ENCODE assay signal across 13 cellular contexts in the genomic region with DNA sequence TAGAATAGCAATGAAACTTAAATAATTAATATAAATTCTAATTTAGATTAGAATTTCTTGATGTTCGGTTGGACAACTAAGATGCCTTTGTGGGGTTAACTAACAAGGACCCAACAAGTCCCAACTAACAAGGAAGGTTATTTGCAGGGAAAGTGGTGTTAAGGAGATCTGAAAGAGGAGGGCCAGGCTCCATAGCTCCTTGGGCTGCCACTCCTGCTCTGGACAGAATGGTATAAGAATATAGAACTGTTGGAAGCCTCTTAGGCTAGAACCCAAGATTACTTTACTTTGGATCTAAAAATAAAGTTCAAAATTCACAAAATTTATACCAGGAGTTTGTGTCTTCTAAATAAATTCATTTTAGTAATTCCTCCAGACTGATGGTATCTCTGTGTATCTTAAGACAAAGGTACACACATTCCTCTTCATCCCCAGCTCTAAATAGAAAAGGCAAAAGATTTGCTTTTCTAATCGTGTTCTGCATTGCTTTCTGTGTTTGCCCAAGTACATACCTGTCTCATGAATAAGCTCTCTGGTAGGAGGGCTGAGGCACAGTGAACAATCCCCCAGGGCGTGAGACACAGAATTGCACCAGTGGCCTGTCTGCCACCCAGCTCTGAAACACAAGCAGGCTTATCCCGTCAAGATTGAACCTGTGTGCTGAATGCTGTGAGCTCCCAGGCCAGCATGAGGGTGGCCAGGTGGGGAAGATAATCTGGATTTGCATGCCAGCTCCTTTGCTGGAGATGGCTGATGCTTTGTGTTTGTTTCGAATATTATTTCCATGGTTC.
DNase-seq lines count a peak whose midpoint lies in the region; ATAC-seq and TF ChIP-seq lines count a peak whose summit lies in the region.
"Had no signal": no experiment of that assay in that cellular context is flagged by ENCODE, and none has a peak within 500 bp of the region (broad histone marks: within the 10 kb centered on the region; RNA-seq: fewer than 3 reads in every experiment).

No MANE protein-coding gene starts in this region.

- H3K4me1 ChIP-seq in IMR-90 (ENCODE audit: control insufficient read depth, insufficient read depth, low read length) (peaks cover 9% of the 10 kb centered on the region), mesenchymal stem cell (ENCODE audit: control insufficient read depth, insufficient read depth, low read depth, low read length) (peaks cover 31% of the 10 kb centered on the region)
- H3K4me1 ChIP-seq: adrenal gland had no signal

- H3K27ac ChIP-seq in IMR-90 (ENCODE audit: insufficient read depth, low read length) (no peak overlapping the region), mesenchymal stem cell (ENCODE audit: low read length, poor library complexity, severe bottlenecking) (peak overlapping the region; percentile 85)
- H3K27ac ChIP-seq: adrenal gland had no signal

- no peak overlapping the region for H3K4me3 ChIP-seq in AG09309 (ENCODE audit: control insufficient read depth, low read depth, low read length)
- no peak overlapping the region for H3K4me3 ChIP-seq in IMR-90 (ENCODE audit: insufficient read depth, low read depth, low read length)
- H3K4me3 ChIP-seq in mesenchymal stem cell (ENCODE audit: insufficient read depth in 1 of 2, low read depth in 1 of 2, low read length in 2 of 2), result peak overlapping the region in 1 of 2 experiments; percentile 16
- H3K4me3 ChIP-seq: adrenal gland had no signal

- H3K56ac ChIP-seq in IMR-90 (ENCODE audit: extremely low read depth, insufficient read depth, low read length), result no peak overlapping the region

- H4K91ac ChIP-seq in IMR-90 (ENCODE audit: insufficient read depth, low read depth, low read length) (no peak overlapping the region), mesenchymal stem cell (ENCODE audit: low read length) (no peak overlapping the region)

- no TSS peak for BruUV-seq in IMR-90 (replicated peaks; lab: Mats Ljungman, UMichigan)

- no peak overlapping the region for H3K23ac ChIP-seq in IMR-90 (ENCODE audit: low read depth, low read length)
- H3K23ac ChIP-seq in mesenchymal stem cell (ENCODE audit: low read length in 2 of 2), result no peak overlapping the region

- CTCF ChIA-PET in IMR-90 (lab: Yijun Ruan, JAX), result no interaction called here

- H3K9ac ChIP-seq in IMR-90 (ENCODE audit: low read depth, low read length) (no peak overlapping the region), mesenchymal stem cell (ENCODE audit: low read length) (peak overlapping the region; percentile 79)

- H2BK120ac ChIP-seq in IMR-90 (ENCODE audit: low read depth, low read length) (no peak overlapping the region), mesenchymal stem cell (ENCODE audit: low read depth, low read length) (no peak overlapping the region)

- H2BK20ac ChIP-seq in IMR-90 (ENCODE audit: low read depth, low read length), result no peak overlapping the region

- peak; percentile 39 for DNase-seq in AG09309 (ENCODE audit: low read depth)
- DNase-seq in IMR-90, result peak; percentile 55
- peak; percentile 59 to 84 for DNase-seq in T47D (ENCODE audit: low read depth in 1 of 2, low spot score in 1 of 2)
- peak; percentile 78 for DNase-seq in mesenchymal stem cell
- no peak for DNase-seq in activated T-helper 1 cell treated with anti-CD3 and anti-CD28 coated beads, Interleukin-12 subunit alpha, Interleukin-12 subunit beta, Interleukin-2, Interleukin-4 antibody, amounts not matched to agents 30 ng/mL and 10 ng/mL and 1 ng/mL, durations not matched to agents 14 hours and 24 hours and 36 hours (ENCODE audit: low spot score)
- no peak for DNase-seq in DMS53 (lab: John Stamatoyannopoulos, UW)
- DNase-seq: activated CD4-positive, alpha-beta T cell treated with anti-CD3 and anti-CD28 coated beads for 4 hours; NCI-H510A treated with DMSO at 0.1 percent for 48 hours; right cardiac atrium had no signal

- ATAC-seq in IMR-90 (ENCODE audit: low read depth) (peak; percentile 53), GM21423 (IDR thresholded peaks at IDR 0.05; ENCODE audit: unreplicated experiment) (no peak), GM21526 (IDR thresholded peaks at IDR 0.05; ENCODE audit: low FRiP score, unreplicated experiment) (no peak)
- ATAC-seq: right cardiac atrium; stimulated activated effector memory CD8-positive, alpha-beta T cell treated with anti-CD3 and anti-CD28 coated beads, Interleukin-12 subunit alpha, Interleukin-12 subunit beta, amount 100 ng/mL, for 72 hours had no signal

- H3K9me3 ChIP-seq in IMR-90 (ENCODE audit: control insufficient read depth, insufficient read depth, low read length) (no peaks in the 10 kb centered on the region; the same call in 1 of the 2 replicates), mesenchymal stem cell (ENCODE audit: control insufficient read depth, low read length) (no peaks in the 10 kb centered on the region)
- H3K9me3 ChIP-seq: adrenal gland had no signal

- H3K14ac ChIP-seq in IMR-90 (replicated peaks; ENCODE audit: low read depth, low read length), result no peak overlapping the region
- no peak overlapping the region for H3K14ac ChIP-seq in mesenchymal stem cell (ENCODE audit: low read length in 2 of 2)

- H3K9me1 ChIP-seq in IMR-90 (ENCODE audit: insufficient read depth, low read length), result no peaks in the 10 kb centered on the region; the same call in 1 of the 2 replicates

- intact Hi-C loops in IMR-90 (cut with micrococcal nuclease), result no loop called here
- intact Hi-C loops in activated T-helper 1 cell treated with anti-CD3 and anti-CD28 coated beads, Interleukin-12 subunit alpha, Interleukin-12 subunit beta, Interleukin-2, Interleukin-4 antibody, amounts not matched to agents 30 ng/mL and 10 ng/mL and 1 ng/mL, durations not matched to agents 14 hours and 24 hours and 36 hours (cut with micrococcal nuclease), result no loop called here

- WGBS in IMR-90 (ENCODE audit: extremely low coverage in 2 of 2, insufficient read length in 1 of 2), 2 experiments, result 7% methylated on average over 3 of the region's 5 CpGs; no CpG with 5 or more reads in 1 of the 2 experiments
- 33% methylated on average over 4 of the region's 5 CpGs for WGBS in mesenchymal stem cell

- H3K9me3 Mint-ChIP-seq in activated T-helper 1 cell treated with anti-CD3 and anti-CD28 coated beads, Interleukin-12 subunit alpha, Interleukin-12 subunit beta, Interleukin-2, Interleukin-4 antibody, amounts not matched to agents 30 ng/mL and 10 ng/mL and 1 ng/mL, durations not matched to agents 14 hours and 24 hours and 36 hours, result no peaks in the 10 kb centered on the region
- H3K9me3 Mint-ChIP-seq: stimulated activated effector memory CD8-positive, alpha-beta T cell treated with anti-CD3 and anti-CD28 coated beads, Interleukin-12 subunit alpha, Interleukin-12 subunit beta, amount 100 ng/mL, for 72 hours had no signal

- dilution Hi-C loops in IMR-90 (cut with HindIII; ENCODE audit: low sequenced_read_pairs, unreplicated experiment), result no loop called here

- H3K79me1 ChIP-seq in IMR-90 (ENCODE audit: low read depth in 1 of 2, low read length in 2 of 2) (no peaks in the 10 kb centered on the region), mesenchymal stem cell (replicated peaks; ENCODE audit: low read length, poor library complexity, severe bottlenecking) (no peaks in the 10 kb centered on the region)

- H2AK5ac ChIP-seq in IMR-90 (ENCODE audit: low read depth, low read length), result no peak overlapping the region
- H2AK5ac ChIP-seq in mesenchymal stem cell (ENCODE audit: low read length, severe bottlenecking), result peak overlapping the region; percentile 98

- H3K27ac Mint-ChIP-seq in activated T-helper 1 cell treated with anti-CD3 and anti-CD28 coated beads, Interleukin-12 subunit alpha, Interleukin-12 subunit beta, Interleukin-2, Interleukin-4 antibody, amounts not matched to agents 30 ng/mL and 10 ng/mL and 1 ng/mL, durations not matched to agents 14 hours and 24 hours and 36 hours, result no peak overlapping the region
- H3K27ac Mint-ChIP-seq: stimulated activated effector memory CD8-positive, alpha-beta T cell treated with anti-CD3 and anti-CD28 coated beads, Interleukin-12 subunit alpha, Interleukin-12 subunit beta, amount 100 ng/mL, for 72 hours had no signal

- no peaks in the 10 kb centered on the region for H4K20me1 ChIP-seq in IMR-90 (ENCODE audit: insufficient read depth, low read length)

- H2BK15ac ChIP-seq in IMR-90 (ENCODE audit: low read depth, low read length) (no peak overlapping the region), mesenchymal stem cell (ENCODE audit: low read depth, poor library complexity, severe bottlenecking) (no peak overlapping the region)

- H3K27me3 Mint-ChIP-seq in activated T-helper 1 cell treated with anti-CD3 and anti-CD28 coated beads, Interleukin-12 subunit alpha, Interleukin-12 subunit beta, Interleukin-2, Interleukin-4 antibody, amounts not matched to agents 30 ng/mL and 10 ng/mL and 1 ng/mL, durations not matched to agents 14 hours and 24 hours and 36 hours (ENCODE audit: insufficient read depth), result peaks cover 6% of the 10 kb centered on the region

- H3K27me3 ChIP-seq in IMR-90 (ENCODE audit: control insufficient read depth, insufficient read depth, low read length) (peaks cover 27% of the 10 kb centered on the region), mesenchymal stem cell (ENCODE audit: control insufficient read depth in 1 of 2, insufficient read depth in 1 of 2, low read length in 2 of 2) (no peaks in the 10 kb centered on the region)
- H3K27me3 ChIP-seq: adrenal gland had no signal

- H3K36me3 ChIP-seq in IMR-90 (ENCODE audit: control insufficient read depth, insufficient read depth, low read length) (no peaks in the 10 kb centered on the region), mesenchymal stem cell (ENCODE audit: control insufficient read depth in 1 of 2, insufficient read depth in 2 of 2, low read depth in 1 of 2, low read length in 2 of 2) (no peaks in the 10 kb centered on the region)
- H3K36me3 ChIP-seq: adrenal gland had no signal

- in situ Hi-C loops in IMR-90 (cut with MboI; ENCODE audit: low sequenced_read_pairs), result no loop called here
- in situ Hi-C loops in T47D (cut with HindIII; ENCODE audit: low pct_unique_long_range_greater_than_20kb, low sequenced_read_pairs), result no loop called here

- H2BK5ac ChIP-seq in IMR-90 (ENCODE audit: low read depth, low read length, poor library complexity, severe bottlenecking) (no peak overlapping the region), mesenchymal stem cell (ENCODE audit: low read depth, low read length, poor library complexity, severe bottlenecking) (peak overlapping the region; percentile 85)

- H4K8ac ChIP-seq in IMR-90 (ENCODE audit: low read depth in 2 of 2, low read length in 2 of 2) (no peak overlapping the region), mesenchymal stem cell (ENCODE audit: low read length) (no peak overlapping the region)

- peak; percentile 3 for TF ChIP-seq CTCF in AG09309 (IDR thresholded peaks at IDR 0.05; ENCODE audit: control insufficient read depth, insufficient read depth, low read depth, low read length, missing control alignments)
- no peak for TF ChIP-seq CTCF in IMR-90 (conservative IDR thresholded peaks at IDR 0.05; ENCODE audit: low read depth, low read length)

- H3K4ac ChIP-seq in IMR-90 (ENCODE audit: low read depth, low read length), result no peak overlapping the region
- no peak overlapping the region for H3K4ac ChIP-seq in mesenchymal stem cell (ENCODE audit: low read depth in 1 of 2, low read length in 2 of 2)

- no peak overlapping the region for H3K4me3 Mint-ChIP-seq in activated T-helper 1 cell treated with anti-CD3 and anti-CD28 coated beads, Interleukin-12 subunit alpha, Interleukin-12 subunit beta, Interleukin-2, Interleukin-4 antibody, amounts not matched to agents 30 ng/mL and 10 ng/mL and 1 ng/mL, durations not matched to agents 14 hours and 24 hours and 36 hours
- H3K4me3 Mint-ChIP-seq: stimulated activated effector memory CD8-positive, alpha-beta T cell treated with anti-CD3 and anti-CD28 coated beads, Interleukin-12 subunit alpha, Interleukin-12 subunit beta, amount 100 ng/mL, for 72 hours had no signal

- no peak overlapping the region for H2AK9ac ChIP-seq in IMR-90 (replicated peaks; ENCODE audit: low read depth, low read length, poor library complexity)

- no peak overlapping the region for H4K5ac ChIP-seq in IMR-90 (ENCODE audit: low read depth, low read length)

- H3K4me1 Mint-ChIP-seq in activated T-helper 1 cell treated with anti-CD3 and anti-CD28 coated beads, Interleukin-12 subunit alpha, Interleukin-12 subunit beta, Interleukin-2, Interleukin-4 antibody, amounts not matched to agents 30 ng/mL and 10 ng/mL and 1 ng/mL, durations not matched to agents 14 hours and 24 hours and 36 hours (ENCODE audit: low read depth), result no peaks in the 10 kb centered on the region
- H3K4me1 Mint-ChIP-seq: stimulated activated effector memory CD8-positive, alpha-beta T cell treated with anti-CD3 and anti-CD28 coated beads, Interleukin-12 subunit alpha, Interleukin-12 subunit beta, amount 100 ng/mL, for 72 hours had no signal

- no peak for TF ChIP-seq POLR2A in IMR-90 (IDR thresholded peaks at IDR 0.05; ENCODE audit: low read depth, low read length)

- H3K18ac ChIP-seq in IMR-90 (ENCODE audit: low read depth, low read length) (0 out of 2 replicates have a peak overlapping the region, but pooled peaks have one; percentile 27), mesenchymal stem cell (ENCODE audit: low read depth in 1 of 2, low read length in 2 of 2) (no peak overlapping the region)

- no peak for TF ChIP-seq RAD21 in IMR-90 (IDR thresholded peaks at IDR 0.05; ENCODE audit: low read length)

- POLR2A ChIA-PET in IMR-90 (lab: Charles Lee; ENCODE audit: unreplicated experiment), result no interaction called here

- no peaks in the 10 kb centered on the region for H3K36me3 Mint-ChIP-seq in activated T-helper 1 cell treated with anti-CD3 and anti-CD28 coated beads, Interleukin-12 subunit alpha, Interleukin-12 subunit beta, Interleukin-2, Interleukin-4 antibody, amounts not matched to agents 30 ng/mL and 10 ng/mL and 1 ng/mL, durations not matched to agents 14 hours and 24 hours and 36 hours (ENCODE audit: low read depth)
- H3K36me3 Mint-ChIP-seq: stimulated activated effector memory CD8-positive, alpha-beta T cell treated with anti-CD3 and anti-CD28 coated beads, Interleukin-12 subunit alpha, Interleukin-12 subunit beta, amount 100 ng/mL, for 72 hours had no signal

- H2BK12ac ChIP-seq in mesenchymal stem cell (ENCODE audit: low read length in 2 of 2), result no peak overlapping the region

- H2AFZ ChIP-seq in IMR-90 (replicated peaks; ENCODE audit: low read length, poor library complexity), result no peak overlapping the region
- no peak overlapping the region for H2AFZ ChIP-seq in mesenchymal stem cell (ENCODE audit: low read depth, low read length)

- H3K4me2 ChIP-seq in IMR-90 (ENCODE audit: low read depth, low read length), result peak overlapping the region; percentile 41; the same call in 1 of the 2 replicates
- peak overlapping the region; percentile 12 for H3K4me2 ChIP-seq in mesenchymal stem cell (ENCODE audit: low read length, poor library complexity, severe bottlenecking)

Comparison
In these comparisons a context has a peak if more than half of its experiments do, and no peak if none do; other contexts are left out.
1. DNase-seq: peak in AG09309 (single experiment), IMR-90 (single experiment), T47D (2 of 2) and mesenchymal stem cell (single experiment); none in activated T-helper 1 cell treated with anti-CD3 and anti-CD28 coated beads, Interleukin-12 subunit alpha, Interleukin-12 subunit beta, Interleukin-2, Interleukin-4 antibody, amounts not matched to agents 30 ng/mL and 10 ng/mL and 1 ng/mL, durations not matched to agents 14 hours and 24 hours and 36 hours (single experiment) and DMS53 (single experiment).